1 cellular context compared by ENCODE assay signal in genomic region chr5:163506726-163507125, GRCh38.
TF ChIP-seq lines count a peak whose summit lies in the region.

No MANE protein-coding gene starts in this region.

TF ChIP-seq in GM12878, 131 proteins besides CTCF, POLR2A, EP300 and RAD21:
- TF ChIP-seq NBN (IDR thresholded peaks at IDR 0.05) (no peak), RAD51 (IDR thresholded peaks at IDR 0.05) (0 out of 2 replicates have a peak, but pooled peaks have one; percentile 13), EGR1 (IDR thresholded peaks at IDR 0.05; ENCODE audit: borderline replicate concordance in 1 of 2, low read depth in 2 of 2, low read length in 2 of 2) (no peak), TARDBP (IDR thresholded peaks at IDR 0.05; ENCODE audit: borderline replicate concordance) (no peak), MEF2B (IDR thresholded peaks at IDR 0.05; ENCODE audit: partially characterized antibody, poor library complexity, severe bottlenecking) (no peak)
